21 cellular contexts compared by ENCODE assay signal in genomic region chr11:116650052-116650451, GRCh38.
DNase-seq lines count a peak whose midpoint lies in the region; ATAC-seq and TF ChIP-seq lines count a peak whose summit lies in the region.
"Had no signal": no experiment of that assay in that cellular context is flagged by ENCODE, and none has a peak within 500 bp of the region (broad histone marks: within the 10 kb centered on the region; RNA-seq: fewer than 3 reads in every experiment).

No MANE protein-coding gene starts in this region.

- H4K8ac ChIP-seq in H9 (replicated peaks; ENCODE audit: insufficient read length, low read depth, low read length): no peak overlapping the region
- H4K8ac ChIP-seq in neuronal stem cell (ENCODE audit: low read depth, low read length): no peak overlapping the region

- peaks cover 0 to 4% (median 0%) of the 10 kb centered on the region in 3 experiments; a peak in 2 of 7 replicates for H3K36me3 Mint-ChIP-seq in H9 (ENCODE audit: insufficient read depth in 1 of 3, low read depth in 3 of 3)
- H3K36me3 Mint-ChIP-seq: CD14-positive monocyte had no signal

- H2AFZ ChIP-seq in H9 (ENCODE audit: low read length): no peak overlapping the region
- H2AFZ ChIP-seq in neuronal stem cell (ENCODE audit: low read length): no peak overlapping the region

- H3K79me1 ChIP-seq in H9 (ENCODE audit: insufficient read depth, low read depth, low read length, poor library complexity, severe bottlenecking) (no peaks in the 10 kb centered on the region), neuronal stem cell (ENCODE audit: low read depth, low read length) (no peaks in the 10 kb centered on the region)

- no peak overlapping the region for H3K56ac ChIP-seq in H9 (ENCODE audit: insufficient read length, low read depth, low read length)

- H3K18ac ChIP-seq in H9 (ENCODE audit: insufficient read length, low read depth, low read length) (no peak overlapping the region), neuronal stem cell (ENCODE audit: low read length) (peak overlapping the region; percentile 33)

- H4K20me1 ChIP-seq in H9 (ENCODE audit: control insufficient read depth, insufficient read depth, insufficient read length): no peaks in the 10 kb centered on the region
- H4K20me1 ChIP-seq: BLaER1 treated with 17β-estradiol and CSF1 and Interleukin-3, amounts not matched to agents 10 nM and 100 nM had no signal

- WGBS in H9 (ENCODE audit: extremely low coverage, insufficient read length, low lambda C conversion rate): no CpG with 5 or more reads among the region's 2 CpGs
- WGBS in neuronal stem cell (ENCODE audit: extremely low coverage in 2 of 2, insufficient read length in 2 of 2, insufficient replicate concordance in 1 of 2), 2 donors: no CpG with 5 or more reads among the region's 2 CpGs

- H3K9me3 ChIP-seq in H9 (ENCODE audit: control insufficient read depth, low read depth, low read length) (peaks cover 3% of the 10 kb centered on the region), neuronal stem cell (replicated peaks in 1 of 2; ENCODE audit: control insufficient read depth in 2 of 2, insufficient read depth in 1 of 2, low read depth in 1 of 2, low read length in 2 of 2) (peaks cover 0 to 2% of the 10 kb centered on the region in 2 donors)
- H3K9me3 ChIP-seq: BE2C had no signal

- H3K79me2 ChIP-seq in H9 (ENCODE audit: insufficient read depth, low read length): no peaks in the 10 kb centered on the region

- H2AK5ac ChIP-seq in H9 (ENCODE audit: insufficient read length, low read length): no peak overlapping the region
- H2AK5ac ChIP-seq in neuronal stem cell (ENCODE audit: low read depth, low read length): no peak overlapping the region

- H3K23me2 ChIP-seq in H9 (ENCODE audit: insufficient read length, low read depth, low read length, poor library complexity, severe bottlenecking): no peaks in the 10 kb centered on the region

- H3K4me1 ChIP-seq in H9 (ENCODE audit: insufficient read depth, low read length) (no peaks in the 10 kb centered on the region; the same call in 1 of the 2 replicates), neuronal stem cell (ENCODE audit: control insufficient read depth in 2 of 2, insufficient read depth in 1 of 2, low read depth in 1 of 2, low read length in 2 of 2) (no peaks in the 10 kb centered on the region)
- H3K4me1 ChIP-seq: A549, BE2C had no signal

- ATAC-seq in HG02973 (IDR thresholded peaks at IDR 0.05; ENCODE audit: unreplicated experiment) (no peak), GM21390 (IDR thresholded peaks at IDR 0.05; ENCODE audit: unreplicated experiment) (no peak)
- ATAC-seq: A549 had no signal

- H3K4me3 Mint-ChIP-seq in H9: no peak overlapping the region
- H3K4me3 Mint-ChIP-seq: CD14-positive monocyte; CD4-positive, alpha-beta T cell; CD8-positive, alpha-beta memory T cell had no signal

- no peak overlapping the region for H3K4me2 ChIP-seq in H9 (ENCODE audit: insufficient read depth, insufficient read length, low read length)
- no peak overlapping the region for H3K4me2 ChIP-seq in neuronal stem cell (ENCODE audit: insufficient read depth, low read length, poor library complexity, severe bottlenecking)
- H3K4me2 ChIP-seq: A549; BLaER1 treated with 17β-estradiol and CSF1 and Interleukin-3, amounts not matched to agents 10 nM and 100 nM had no signal

- no peak overlapping the region for H2BK12ac ChIP-seq in H9 (ENCODE audit: insufficient read length, low read depth, low read length)
- H2BK12ac ChIP-seq in neuronal stem cell (ENCODE audit: low read length): no peak overlapping the region

- no peak overlapping the region for H3K23ac ChIP-seq in H9 (ENCODE audit: insufficient read length, low read depth, low read length)
- H3K23ac ChIP-seq in neuronal stem cell (ENCODE audit: low read depth, low read length, poor library complexity): no peak overlapping the region

- no peaks in the 10 kb centered on the region for H3K36me3 ChIP-seq in neuronal stem cell (replicated peaks in 1 of 2; ENCODE audit: control insufficient read depth in 2 of 2, insufficient read depth in 2 of 2, low read length in 2 of 2)
- H3K36me3 ChIP-seq: BE2C; BLaER1 treated with 17β-estradiol and CSF1 and Interleukin-3, amounts not matched to agents 10 nM and 100 nM had no signal

- H2BK120ac ChIP-seq in H9 (ENCODE audit: low read depth, low read length, poor library complexity, severe bottlenecking): no peak overlapping the region
- no peak overlapping the region for H2BK120ac ChIP-seq in neuronal stem cell (ENCODE audit: low read depth, low read length)

- no peak overlapping the region for H3T11ph ChIP-seq in H9 (ENCODE audit: low read length)

- H4K5ac ChIP-seq in H9 (ENCODE audit: insufficient read length, low read depth, low read length): no peak overlapping the region

- H3K9me3 Mint-ChIP-seq in H9: peaks cover 2 to 3% of the 10 kb centered on the region in 2 experiments; a peak in 2 of 5 replicates

- no peak overlapping the region; the same call in 1 of the 2 replicates for H3K14ac ChIP-seq in H9 (ENCODE audit: insufficient read depth, low read length)
- H3K14ac ChIP-seq in neuronal stem cell (ENCODE audit: low read length): no peak overlapping the region

- H3K4me1 Mint-ChIP-seq in H9: peaks cover 13 to 24% of the 10 kb centered on the region in 2 experiments
- H3K4me1 Mint-ChIP-seq: CD14-positive monocyte had no signal

- peaks cover 18% of the 10 kb centered on the region for H3K27me3 Mint-ChIP-seq in H9 (ENCODE audit: low read depth)
- H3K27me3 Mint-ChIP-seq: CD4-positive, alpha-beta T cell had no signal

- H3K4me3 ChIP-seq in neuronal stem cell (ENCODE audit: low read length in 2 of 2): no peak overlapping the region
- H3K4me3 ChIP-seq: A549; BLaER1 treated with 17β-estradiol and CSF1 and Interleukin-3, amounts not matched to agents 10 nM and 100 nM had no signal

- H2BK20ac ChIP-seq in H9 (ENCODE audit: low read depth, low read length, poor library complexity, severe bottlenecking): no peak overlapping the region

- H3K4ac ChIP-seq in H9 (ENCODE audit: low read depth, low read length): no peak overlapping the region
- no peak overlapping the region for H3K4ac ChIP-seq in neuronal stem cell (ENCODE audit: low read length)

- no peak overlapping the region for H3K9ac ChIP-seq in H9 (ENCODE audit: extremely low read depth, insufficient read length, low read length)
- no peak overlapping the region for H3K9ac ChIP-seq in neuronal stem cell (ENCODE audit: low read depth, low read length, poor library complexity)
- H3K9ac ChIP-seq: BLaER1 treated with 17β-estradiol and CSF1 and Interleukin-3, amounts not matched to agents 10 nM and 100 nM had no signal

- H3K27me3 ChIP-seq in H9 (ENCODE audit: insufficient read depth, low read length) (no peaks in the 10 kb centered on the region), neuronal stem cell (ENCODE audit: control insufficient read depth in 3 of 3, insufficient read depth in 3 of 3, low read depth in 1 of 3, low read length in 3 of 3) (peaks cover 0 to 11% (median 0%) of the 10 kb centered on the region in 3 experiments)
- H3K27me3 ChIP-seq: BE2C; BLaER1 treated with 17β-estradiol and CSF1 and Interleukin-3, amounts not matched to agents 10 nM and 100 nM had no signal

- peak; percentile 6 for DNase-seq in activated CD8-positive, alpha-beta memory T cell treated with anti-CD3 and anti-CD28 coated beads, Interleukin-2, amount 50 U/mL, for 48 hours
- DNase-seq in activated CD8-positive, alpha-beta memory T cell treated with anti-CD3 and anti-CD28 coated beads for 24 hours: no peak
- DNase-seq in H9 (peak; percentile 11), ecto neural progenitor cell (ENCODE audit: low spot score) (peak; percentile 12), neuronal stem cell (ENCODE audit: low spot score) (no peak)
- DNase-seq: 8988T; ACHN; AML-193; BE2C; CD4-positive, alpha-beta T cell; CD8-positive, alpha-beta memory T cell; DMS53; DMS79 treated with DMSO at 0.1 percent for 48 hours; GF-D8; GOT3; HCEC 1CT had no signal

- H3K27ac ChIP-seq in H9 (ENCODE audit: insufficient read length, low read depth, low read length): no peak overlapping the region
- no peak overlapping the region for H3K27ac ChIP-seq in neuronal stem cell (replicated peaks; ENCODE audit: low read length)
- H3K27ac ChIP-seq: A549; BLaER1 treated with 17β-estradiol and CSF1 and Interleukin-3, amounts not matched to agents 10 nM and 100 nM had no signal

- TF ChIP-seq CTCF in H9 (conservative IDR thresholded peaks at IDR 0.05): no peak

- no peak overlapping the region for H4K91ac ChIP-seq in H9 (ENCODE audit: insufficient read length, low read depth, low read length)
- no peak overlapping the region for H4K91ac ChIP-seq in neuronal stem cell (ENCODE audit: low read depth, low read length, poor library complexity)

- no peak overlapping the region for H3K27ac Mint-ChIP-seq in H9
- H3K27ac Mint-ChIP-seq: CD14-positive monocyte; CD4-positive, alpha-beta T cell; CD8-positive, alpha-beta memory T cell had no signal

- H2BK5ac ChIP-seq in H9 (ENCODE audit: insufficient read length, low read length): no peak overlapping the region
- no peak overlapping the region for H2BK5ac ChIP-seq in neuronal stem cell (ENCODE audit: low read length)

- H2BK15ac ChIP-seq in H9 (ENCODE audit: low read depth, low read length) (no peak overlapping the region), neuronal stem cell (ENCODE audit: low read length) (no peak overlapping the region)

Comparison
In these comparisons a context has a peak if more than half of its experiments do, and no peak if none do; other contexts are left out.
1. DNase-seq: peak in activated CD8-positive, alpha-beta memory T cell treated with anti-CD3 and anti-CD28 coated beads, Interleukin-2, amount 50 U/mL, for 48 hours (single experiment), H9 (single experiment) and ecto neural progenitor cell (single experiment); none in activated CD8-positive, alpha-beta memory T cell treated with anti-CD3 and anti-CD28 coated beads for 24 hours (single experiment) and neuronal stem cell (single experiment).